22 cellular contexts compared by ENCODE assay signal in genomic region chr17:38602862-38603785, GRCh38. TPM values are rescaled to one million over a fixed set of nuclear protein-coding genes. Genes with fewer than 3 reads are reported as not detected.
DNase-seq lines count a peak whose midpoint lies in the region; ATAC-seq, FAIRE-seq and TF ChIP-seq lines count a peak whose summit lies in the region.
"Had no signal": no experiment of that assay in that cellular context is flagged by ENCODE, and none has a peak within 500 bp of the region (broad histone marks: within the 10 kb centered on the region; RNA-seq: fewer than 3 reads in every experiment).

No MANE protein-coding gene starts in this region.

- TF ChIP-seq EP300 in H1 (IDR thresholded peaks at IDR 0.05; ENCODE audit: borderline replicate concordance in 1 of 2, low read depth in 2 of 2, low read length in 2 of 2) = no peak

- H3K23me2 ChIP-seq in H1 (ENCODE audit: low read depth, low read length) = peaks cover 10% of the 10 kb centered on the region; the same call in 1 of the 2 replicates

- CTCF ChIA-PET in H1 (lab: Charles Lee; ENCODE audit: partially characterized antibody) = interaction anchor here (0.7 to 32.0 kb wide), 7 partner anchors 10 to 255 kb away, joined by 4 to 914 read pairs (median 6); partner anchors contain the start of gene EPOP

- no peak for TF ChIP-seq RAD21 in H1 (IDR thresholded peaks at IDR 0.05 in 1 of 2, conservative IDR thresholded peaks at IDR 0.05 in 1 of 2; ENCODE audit: low read depth in 2 of 2, low read length in 2 of 2)

- H3K27me3 Mint-ChIP-seq in nephron (ENCODE audit: low read depth) = peaks cover 54% of the 10 kb centered on the region

- POLR2A ChIA-PET in H1 (lab: Charles Lee; ENCODE audit: partially characterized antibody) = interaction anchor here (0.8 to 6.5 kb wide), 19 partner anchors 15 to 151 kb away, joined by 3 to 45 read pairs (median 5); no protein-coding TSS in a partner anchor

- ATAC-seq in GM19351 (IDR thresholded peaks at IDR 0.05; ENCODE audit: unreplicated experiment) = no peak
- ATAC-seq: gastrocnemius medialis; naive thymus-derived CD8-positive, alpha-beta T cell; right cardiac atrium had no signal

- WGBS in H1 (ENCODE audit: extremely low coverage in 1 of 2, insufficient coverage in 1 of 2, insufficient read length in 1 of 2, insufficient replicate concordance in 2 of 2, low coverage in 1 of 2, low lambda C conversion rate in 2 of 2, missing lambda C conversion rate in 1 of 2), 2 experiments = 30% methylated on average over 8 of the region's 13 CpGs; no CpG with 5 or more reads in 1 of the 2 experiments

- H3K9ac ChIP-seq in HUES48 (ENCODE audit: low read depth, low read length) = no peak overlapping the region
- H3K9ac ChIP-seq in H1 (replicated peaks in 1 of 4; ENCODE audit: extremely low read depth in 1 of 4, low read depth in 3 of 4, low read length in 3 of 4) = no peak overlapping the region

- H3K36me3 Mint-ChIP-seq in nephron (ENCODE audit: low read depth) = no peaks in the 10 kb centered on the region
- H3K36me3 Mint-ChIP-seq: activated naive CD4-positive, alpha-beta T cell treated with anti-CD3 and anti-CD28 coated beads, Interleukin-2, amount 10 ng/mL, durations not matched to agents 7 days and 5 days had no signal

- no peak for FAIRE-seq in H1 (lab: Jason Lieb, UNC)
- FAIRE-seq: TTC549 had no signal

- H3K79me2 ChIP-seq in H1 (ENCODE audit: control insufficient read depth in 1 of 2, insufficient read depth in 2 of 2, low read length in 2 of 2) = peaks cover 0 to 3% of the 10 kb centered on the region in 2 experiments; a peak in 1 of 4 replicates

- H3K27ac ChIP-seq in HUES48 (ENCODE audit: low read depth, low read length) (peak overlapping the region; percentile 72), H1 (ENCODE audit: low read depth, low read length) (no peak overlapping the region)
- H3K27ac ChIP-seq: epithelial cell of prostate, gastrocnemius medialis, PC-9, uterus had no signal

- no peak overlapping the region for H3K14ac ChIP-seq in H1 (ENCODE audit: insufficient read length)

- peak overlapping the region; percentile 56; the same call in 1 of the 2 replicates for H3K18ac ChIP-seq in H1 (ENCODE audit: extremely low read depth, low read length)

- DNase-seq in Ammon's horn (ENCODE audit: low spot score) = peak; percentile 73
- no peak for DNase-seq in H1 (ENCODE audit: low read depth in 1 of 2, low spot score in 2 of 2)
- DNase-seq in SW480 (ENCODE audit: low spot score) = no peak
- no peak for DNase-seq in ACHN
- DNase-seq in NCI-H2029 treated with DMSO at 0.1 percent for 48 hours (lab: John Stamatoyannopoulos, UW) = no peak
- DNase-seq: activated CD4-positive, alpha-beta T cell treated with anti-CD3 and anti-CD28 coated beads, Interleukin-2, amount 50 U/mL, for 4 hours; activated naive CD4-positive, alpha-beta T cell treated with anti-CD3 and anti-CD28 coated beads, Interleukin-2, amount 10 ng/mL, durations not matched to agents 7 days and 5 days; activated T-cell treated with anti-CD3 and anti-CD28 coated beads for 4 hours; cortex of kidney; EL; gastrocnemius medialis; NCI-H2081; PC-9; right cardiac atrium; uterus had no signal

- peaks cover 60% of the 10 kb centered on the region for H3K4me1 ChIP-seq in HUES48 (ENCODE audit: control insufficient read depth, insufficient read depth, low read length)
- H3K4me1 ChIP-seq in H1 (replicated peaks in 1 of 4; ENCODE audit: control insufficient read depth in 3 of 4, insufficient read depth in 4 of 4, low read length in 3 of 4) = peaks cover 30 to 69% (median 58%) of the 10 kb centered on the region in 4 experiments

- H2AK5ac ChIP-seq in H1 (ENCODE audit: low read depth, low read length) = peak overlapping the region; percentile 83; the same call in 1 of the 2 replicates

- peaks cover 2% of the 10 kb centered on the region in 2 experiments for H4K20me1 ChIP-seq in H1 (replicated peaks in 1 of 2; ENCODE audit: control insufficient read depth in 1 of 2, insufficient read depth in 2 of 2, low read length in 2 of 2)

- H3K9me3 ChIP-seq in HUES48 (ENCODE audit: control insufficient read depth, insufficient read depth, low read length) = no peaks in the 10 kb centered on the region
- H3K9me3 ChIP-seq in H1 (ENCODE audit: insufficient read depth in 2 of 2, low read depth in 1 of 2, low read length in 1 of 2) = no peaks in the 10 kb centered on the region
- H3K9me3 ChIP-seq: gastrocnemius medialis, uterus had no signal

- no peak overlapping the region for H4K8ac ChIP-seq in H1 (ENCODE audit: extremely low read depth, insufficient read depth, low read length)

- H3K23ac ChIP-seq in H1 (ENCODE audit: insufficient read length) = no peak overlapping the region

- peak overlapping the region; percentile 76 to 93 (median 87) for H3K27ac Mint-ChIP-seq in nephron
- H3K27ac Mint-ChIP-seq: activated naive CD4-positive, alpha-beta T cell treated with anti-CD3 and anti-CD28 coated beads, Interleukin-2, amount 10 ng/mL, durations not matched to agents 7 days and 5 days had no signal

- H3K36me3 ChIP-seq in HUES48 (ENCODE audit: control insufficient read depth, insufficient read depth, low read length) (no peaks in the 10 kb centered on the region), H1 (ENCODE audit: control insufficient read depth in 2 of 4, insufficient read depth in 4 of 4, low read length in 3 of 4) (no peaks in the 10 kb centered on the region)
- H3K36me3 ChIP-seq: gastrocnemius medialis, uterus had no signal

- peak overlapping the region; percentile 46 for H4K91ac ChIP-seq in H1 (replicated peaks; ENCODE audit: insufficient read length, low read length)

- H3K4me2 ChIP-seq in H1 (ENCODE audit: insufficient read depth in 1 of 2, low read depth in 2 of 2, low read length in 2 of 2) = peak overlapping the region; percentile 90 to 92; a peak in 3 of 4 replicates
- H3K4me2 ChIP-seq: PC-9 had no signal

- in situ Hi-C loops in ACHN (cut with HindIII; ENCODE audit: low pct_ligation_motif_present, low pct_unique_long_range_greater_than_20kb, low sequenced_read_pairs) = no loop called here

- H4K5ac ChIP-seq in H1 (ENCODE audit: insufficient read length, low read depth, low read length) = no peak overlapping the region

- H3K56ac ChIP-seq in H1 (replicated peaks; ENCODE audit: insufficient read length, low read depth, low read length) = no peak overlapping the region

- TF ChIP-seq POLR2A in H1 (IDR thresholded peaks at IDR 0.05; ENCODE audit: control extremely low read depth in 1 of 2, low read depth in 2 of 2, low read length in 2 of 2) = no peak

- H2BK20ac ChIP-seq in H1 (ENCODE audit: low read length) = peak overlapping the region; percentile 66; the same call in 1 of the 2 replicates

- no peak overlapping the region for H2BK120ac ChIP-seq in H1 (replicated peaks; ENCODE audit: low read depth, low read length)

- no peak overlapping the region for H2AFZ ChIP-seq in H1 (ENCODE audit: low read length)
- H2AFZ ChIP-seq: PC-9 had no signal

- H3K79me1 ChIP-seq in H1 (ENCODE audit: low read depth, low read length) = 0 out of 2 replicates have a peak, but pooled peaks cover 5% of the 10 kb centered on the region

- H2BK12ac ChIP-seq in H1 (ENCODE audit: low read depth, low read length) = peak overlapping the region; percentile 92; the same call in 1 of the 2 replicates

- peak overlapping the region; percentile 60; the same call in 1 of the 2 replicates for H2BK5ac ChIP-seq in H1 (ENCODE audit: low read depth, low read length)

- H3K4me1 Mint-ChIP-seq in nephron = peaks cover 59% of the 10 kb centered on the region

- H2BK15ac ChIP-seq in H1 (ENCODE audit: low read length) = peak overlapping the region; percentile 95

- H3K4me3 Mint-ChIP-seq in nephron = peak overlapping the region; percentile 52 to 74 (median 68)

- H3K27me3 ChIP-seq in HUES48 (ENCODE audit: control insufficient read depth, insufficient read depth, low read length) = peaks cover 63% of the 10 kb centered on the region
- peaks cover 2 to 29% (median 25%) of the 10 kb centered on the region in 4 experiments for H3K27me3 ChIP-seq in H1 (replicated peaks in 1 of 4; ENCODE audit: control insufficient read depth in 3 of 4, extremely low read depth in 1 of 4, insufficient read depth in 3 of 4, low read length in 3 of 4)
- H3K27me3 ChIP-seq: uterus had no signal

- H3K9me3 Mint-ChIP-seq in nephron = no peaks in the 10 kb centered on the region
- H3K9me3 Mint-ChIP-seq: activated naive CD4-positive, alpha-beta T cell treated with anti-CD3 and anti-CD28 coated beads, Interleukin-2, amount 10 ng/mL, durations not matched to agents 7 days and 5 days; naive thymus-derived CD8-positive, alpha-beta T cell had no signal

- H3K4me3 ChIP-seq in HUES48 (ENCODE audit: low read depth, low read length) (no peak overlapping the region), H1 (ENCODE audit: extremely low read depth in 1 of 4, insufficient read depth in 2 of 4, low read depth in 3 of 4, low read length in 4 of 4) (no peak overlapping the region)
- H3K4me3 ChIP-seq: gastrocnemius medialis, lung, PC-9, uterus had no signal

- TF ChIP-seq CTCF in H1 (IDR thresholded peaks at IDR 0.05; ENCODE audit: control extremely low read depth in 1 of 3, insufficient read depth in 1 of 3, low read depth in 1 of 3, low read length in 3 of 3) = no peak
- TF ChIP-seq CTCF in nephron (IDR thresholded peaks at IDR 0.05; ENCODE audit: unreplicated experiment in 3 of 3) = no peak

- no peak overlapping the region for H3K4ac ChIP-seq in H1 (replicated peaks; ENCODE audit: insufficient read length, low read depth, low read length)

TF ChIP-seq in H1, 55 proteins besides CTCF, POLR2A, EP300 and RAD21 (continues in another document):
- TF ChIP-seq CTBP2 (IDR thresholded peaks at IDR 0.05; ENCODE audit: borderline replicate concordance, insufficient read depth, insufficient read length, low read length) = peak; percentile 58
- TF ChIP-seq POLR2AphosphoS5 (IDR thresholded peaks at IDR 0.05; ENCODE audit: low read depth, low read length) = no peak
- no peak for TF ChIP-seq RNF2 (IDR thresholded peaks at IDR 0.05; ENCODE audit: borderline replicate concordance, low read depth, low read length, missing control alignments, poor library complexity, severe bottlenecking)
- TF ChIP-seq TAF7 (optimal IDR thresholded peaks at IDR 0.05; ENCODE audit: borderline replicate concordance, low read depth, low read length) = no peak
- no peak for TF ChIP-seq PHF8 (conservative IDR thresholded peaks at IDR 0.05; ENCODE audit: low read depth, low read length)
- no peak for TF ChIP-seq GTF2F1 (IDR thresholded peaks at IDR 0.05; ENCODE audit: borderline replicate concordance, low read depth, low read length)
- no peak for TF ChIP-seq SIX5 (IDR thresholded peaks at IDR 0.05; ENCODE audit: low read depth, low read length)
- no peak for TF ChIP-seq TAF1 (IDR thresholded peaks at IDR 0.05; ENCODE audit: low read depth, low read length)

RNA-seq across cellular contexts. Expression of gene SRCIN1, which starts 2.6 kb away (rescaled TPM):
- 3.8 and 4.1 TPM in 2 replicates for total RNA-seq in H1 (2021; fragmentation: NEBNext Ultra II Directional; extraction: Animal tissue kit (Norgen Biotek cat#: 25700))
- 2.8 and 4.2 TPM in 2 replicates for polyA plus RNA-seq in H1 (2011; rRNA removed)
- 2.3 TPM for polyA plus RNA-seq in H1 (2011; cell fraction: cytosol; rRNA removed)
- polyA plus RNA-seq in H1 (2011; cell fraction: nucleus; rRNA removed) = 14.3 TPM
- 5.2 to 6.7 TPM (median 6.1 TPM) in 4 replicates for polyA plus RNA-seq in H1 (2012, experiment 1 of 2)
- 2.0 TPM for polyA plus RNA-seq in H1 (2012, experiment 2 of 2)
- polyA plus RNA-seq in H1 (2013, experiment 1 of 2) = 1.7 TPM
- polyA plus RNA-seq in H1 (2013, experiment 2 of 2) = 1.3 TPM
- 2.0 and 3.7 TPM in 2 replicates for polyA minus RNA-seq in H1 (2011; rRNA and poly(A)+ RNA removed)
- 5.5 TPM for polyA minus RNA-seq in H1 (2011; cell fraction: cytosol; rRNA and poly(A)+ RNA removed)
- 9.6 TPM for polyA minus RNA-seq in H1 (2011; cell fraction: nucleus; rRNA and poly(A)+ RNA removed)
- polyA plus RNA-seq: naive thymus-derived CD8-positive, alpha-beta T cell had no signal
